ENCODE assay signal across 28 cellular contexts in genomic region chr15:46061002-46061401, GRCh38.
"Had no signal": no experiment of that assay in that cellular context is flagged by ENCODE, and none has a peak within 500 bp of the region (broad histone marks: within the 10 kb centered on the region; RNA-seq: fewer than 3 reads in every experiment).

No MANE protein-coding gene starts in this region.

- H2AFZ ChIP-seq: neural progenitor cell had no signal

- H3K4me3 Mint-ChIP-seq: immature natural killer cell; naive thymus-derived CD8-positive, alpha-beta T cell; nephron progenitor cell; neural progenitor cell; stimulated activated memory B cell treated with anti-CD40 and anti-IgM and Interleukin-4, amounts not matched to agents 10 μg/mL and 1 μg/mL and 100 μg/mL, for 72 hours; stimulated activated naive CD8-positive, alpha-beta T cell treated with anti-CD3 and anti-CD28 coated beads, Interleukin-15, amount 100 ng/mL, for 72 hours; type B pancreatic cell had no signal

- H3K9ac ChIP-seq: neural progenitor cell had no signal

- H3K4me1 ChIP-seq: left lung, lower lobe of right lung, neural progenitor cell, right lobe of liver, tibial nerve, uterus had no signal

- FAIRE-seq: islet of Langerhans, kidney had no signal

- H3K27ac ChIP-seq: left lung, lower lobe of right lung, neural progenitor cell, neutrophil, ovary, right atrium auricular region, right lobe of liver, tibial nerve had no signal

- H3K4me2 ChIP-seq: neural progenitor cell, smooth muscle cell had no signal

- H3K27me3 ChIP-seq: left lung, neural progenitor cell, neutrophil, ovary, right atrium auricular region, right lobe of liver, tibial nerve, uterus had no signal

- H3K36me3 ChIP-seq: left lung, lower lobe of right lung, neural progenitor cell, neutrophil, ovary, right atrium auricular region, right lobe of liver, tibial nerve, uterus had no signal

- H3K4me3 ChIP-seq: left lung, lower lobe of right lung, neural progenitor cell, ovary, right atrium auricular region, right lobe of liver, smooth muscle cell, tibial nerve, uterus had no signal

- H3K4me1 Mint-ChIP-seq: immature natural killer cell; naive thymus-derived CD8-positive, alpha-beta T cell; nephron progenitor cell; neural progenitor cell; stimulated activated memory B cell treated with anti-CD40 and anti-IgM and Interleukin-4, amounts not matched to agents 10 μg/mL and 1 μg/mL and 100 μg/mL, for 72 hours; stimulated activated naive CD8-positive, alpha-beta T cell treated with anti-CD3 and anti-CD28 coated beads, Interleukin-15, amount 100 ng/mL, for 72 hours had no signal

- H3K27ac Mint-ChIP-seq: immature natural killer cell; naive thymus-derived CD8-positive, alpha-beta T cell; nephron progenitor cell; neural progenitor cell; progenitor cell of endocrine pancreas; stimulated activated memory B cell treated with anti-CD40 and anti-IgM and Interleukin-4, amounts not matched to agents 10 μg/mL and 1 μg/mL and 100 μg/mL, for 72 hours; stimulated activated naive CD8-positive, alpha-beta T cell treated with anti-CD3 and anti-CD28 coated beads, Interleukin-15, amount 100 ng/mL, for 72 hours; type B pancreatic cell had no signal

- DNase-seq: hippocampal formation; immature natural killer cell; kidney; left colon; left lung; lower lobe of right lung; mammary epithelial cell; mesenchymal stem cell; naive thymus-derived CD8-positive, alpha-beta T cell; nephron progenitor cell; ovary; right lobe of liver; stimulated activated CD4-positive, alpha-beta T cell treated with anti-CD3 and anti-CD28 coated beads, Interleukin-1b, Interleukin-23, amount 100 ng/mL, for 48 hours; stimulated activated CD4-positive, alpha-beta T cell treated with anti-CD3 and anti-CD28 coated beads, Interleukin-2, amount 100 ng/mL, for 48 hours; stimulated activated CD4-positive, alpha-beta T cell treated with anti-CD3 and anti-CD28 coated beads, Interleukin-4, amount 100 ng/mL, for 4 hours; stimulated activated CD8-positive, alpha-beta memory T cell treated with anti-CD3 and anti-CD28 coated beads, Interleukin-4, amount 100 ng/mL, for 48 hours; stimulated activated naive CD4-positive, alpha-beta T cell treated with Interleukin-2 at 50 U/mL for 16 hours; stimulated activated naive CD8-positive, alpha-beta T cell treated with anti-CD3 and anti-CD28 coated beads, Interleukin-15, amount 100 ng/mL, for 72 hours; uterus had no signal

- H3K9me3 ChIP-seq: left lung, lower lobe of right lung, neutrophil, ovary, right atrium auricular region, right lobe of liver, tibial nerve, uterus had no signal

- H3K9me3 Mint-ChIP-seq: nephron progenitor cell; stimulated activated memory B cell treated with anti-CD40 and anti-IgM and Interleukin-4, amounts not matched to agents 10 μg/mL and 1 μg/mL and 100 μg/mL, for 72 hours; stimulated activated naive CD8-positive, alpha-beta T cell treated with anti-CD3 and anti-CD28 coated beads, Interleukin-15, amount 100 ng/mL, for 72 hours; type B pancreatic cell had no signal

- H3K27me3 Mint-ChIP-seq: naive thymus-derived CD8-positive, alpha-beta T cell; progenitor cell of endocrine pancreas; stimulated activated memory B cell treated with anti-CD40 and anti-IgM and Interleukin-4, amounts not matched to agents 10 μg/mL and 1 μg/mL and 100 μg/mL, for 72 hours; stimulated activated naive CD8-positive, alpha-beta T cell treated with anti-CD3 and anti-CD28 coated beads, Interleukin-15, amount 100 ng/mL, for 72 hours; type B pancreatic cell had no signal

- H3K36me3 Mint-ChIP-seq: immature natural killer cell; naive thymus-derived CD8-positive, alpha-beta T cell; neural progenitor cell; stimulated activated memory B cell treated with anti-CD40 and anti-IgM and Interleukin-4, amounts not matched to agents 10 μg/mL and 1 μg/mL and 100 μg/mL, for 72 hours; type B pancreatic cell had no signal
